In genomic region chr22:21025266-21025665, GRCh38 we compare ENCODE assay signal across 17 cellular contexts. TPM values are rescaled to one million over a fixed set of nuclear protein-coding genes. Genes with fewer than 3 reads are reported as not detected.
DNase-seq lines count a peak whose midpoint lies in the region; ATAC-seq and TF ChIP-seq lines count a peak whose summit lies in the region.
"Had no signal": no experiment of that assay in that cellular context is flagged by ENCODE, and none has a peak within 500 bp of the region (broad histone marks: within the 10 kb centered on the region; RNA-seq: fewer than 3 reads in every experiment).

No MANE protein-coding gene starts in this region.

- peak overlapping the region; percentile 42 for H3K9ac ChIP-seq in mammary epithelial cell (ENCODE audit: insufficient read depth, low read length)

- intact Hi-C loops in mammary epithelial cell (cut with micrococcal nuclease) (loop anchor here (1.0 to 10.0 kb wide), 2 partner anchors 11 to 50 kb away; no protein-coding TSS in a partner anchor), breast epithelium (cut with DNase I; ENCODE audit: low total_unique reads) (no loop called here)

- WGBS in mammary epithelial cell (ENCODE audit: low coverage, missing lambda C conversion rate), result 16% methylated on average over 7 of the region's 8 CpGs

- peaks cover 13% of the 10 kb centered on the region for H3K27me3 Mint-ChIP-seq in T-helper 17 cell

- H3K9me3 ChIP-seq in mammary epithelial cell (replicated peaks; ENCODE audit: insufficient read depth, low read length), result no peaks in the 10 kb centered on the region
- H3K9me3 ChIP-seq in breast epithelium, result no peaks in the 10 kb centered on the region
- no peaks in the 10 kb centered on the region for H3K9me3 ChIP-seq in T-helper 17 cell (ENCODE audit: control insufficient read depth, low read length, poor library complexity, severe bottlenecking)
- H3K9me3 ChIP-seq: ovary, testis had no signal

- H3K27ac Mint-ChIP-seq in T-helper 17 cell, result peak overlapping the region; percentile 45

- H3K36me3 Mint-ChIP-seq in T-helper 17 cell (ENCODE audit: low read depth), result no peaks in the 10 kb centered on the region

- CTCF ChIA-PET in mammary epithelial cell (lab: Charles Lee; ENCODE audit: low non-redundant PET), result interaction anchor here (0.6 to 0.7 kb wide), 2 partner anchors 13 to 139 kb away, joined by 3 to 6 read pairs; no protein-coding TSS in a partner anchor

- H4K20me1 ChIP-seq in mammary epithelial cell (ENCODE audit: insufficient read depth, low read length), result no peaks in the 10 kb centered on the region

- dilution Hi-C loops in mammary epithelial cell (cut with HindIII; ENCODE audit: low sequenced_read_pairs), result no loop called here

- H3K4me1 Mint-ChIP-seq in T-helper 17 cell, result peaks cover 12% of the 10 kb centered on the region

- peak overlapping the region; percentile 66 for H3K4me3 Mint-ChIP-seq in T-helper 17 cell

- H3K79me2 ChIP-seq in mammary epithelial cell (ENCODE audit: insufficient read depth, low read length), result no peaks in the 10 kb centered on the region

- TF ChIP-seq POLR2A in breast epithelium (IDR thresholded peaks at IDR 0.05), result no peak

- DNase-seq in mammary epithelial cell (peak; percentile 48), breast epithelium (ENCODE audit: low spot score in 2 of 2) (no peak), T-helper 17 cell (no peak), coronary artery (ENCODE audit: low spot score) (peak; percentile 52), ureter (ENCODE audit: low spot score) (peak; percentile 76), COLO829 (ENCODE audit: low spot score) (no peak), NCI-H187 (lab: John Stamatoyannopoulos, UW) (no peak)
- DNase-seq: caudate nucleus; effector CD8-positive, alpha-beta T cell; foreskin fibroblast; GF-D8; NCI-H1930; NCI-H510A; ovary; testis had no signal

- H3K4me3 ChIP-seq in mammary epithelial cell (replicated peaks in 1 of 3; ENCODE audit: insufficient read depth in 1 of 3, low read depth in 2 of 3, low read length in 3 of 3) (peak overlapping the region in 1 of 3 experiments; percentile 33), breast epithelium (no peak overlapping the region), coronary artery (no peak overlapping the region)
- H3K4me3 ChIP-seq: ovary, testis had no signal

- peak overlapping the region; percentile 78 for H3K27ac ChIP-seq in mammary epithelial cell (ENCODE audit: insufficient read depth, low read depth, low read length)
- no peak overlapping the region for H3K27ac ChIP-seq in breast epithelium
- no peak overlapping the region for H3K27ac ChIP-seq in coronary artery
- H3K27ac ChIP-seq: ovary, testis had no signal

- in situ Hi-C loops in mammary epithelial cell (cut with MboI; ENCODE audit: low sequenced_read_pairs in 2 of 2), result no loop called here

- peak overlapping the region; percentile 78 for H3K4me2 ChIP-seq in mammary epithelial cell (ENCODE audit: insufficient read depth, low read depth, low read length)

- ATAC-seq in T-helper 17 cell (peak; percentile 54), GM21723 (IDR thresholded peaks at IDR 0.05; ENCODE audit: unreplicated experiment) (no peak)
- ATAC-seq: left lobe of liver had no signal

- H3K36me3 ChIP-seq in mammary epithelial cell (ENCODE audit: insufficient read depth, low read length) (no peaks in the 10 kb centered on the region), breast epithelium (no peaks in the 10 kb centered on the region)
- H3K36me3 ChIP-seq: ovary had no signal

- H3K27me3 ChIP-seq in mammary epithelial cell (ENCODE audit: insufficient read depth, low read length) (no peaks in the 10 kb centered on the region), breast epithelium (no peaks in the 10 kb centered on the region)
- H3K27me3 ChIP-seq: ovary, testis had no signal

- TF ChIP-seq CTCF in mammary epithelial cell (conservative IDR thresholded peaks at IDR 0.05 in 1 of 2, IDR thresholded peaks at IDR 0.05 in 1 of 2; ENCODE audit: extremely low read depth in 1 of 2, insufficient read depth in 1 of 2, low read depth in 1 of 2, low read length in 2 of 2) (no peak), breast epithelium (IDR thresholded peaks at IDR 0.05) (no peak), coronary artery (IDR thresholded peaks at IDR 0.05) (no peak)

- H2AFZ ChIP-seq in mammary epithelial cell (ENCODE audit: low read depth, low read length), result peak overlapping the region; percentile 71

- H3K4me1 ChIP-seq in mammary epithelial cell (ENCODE audit: insufficient read depth, low read length) (peaks cover 30% of the 10 kb centered on the region), breast epithelium (no peaks in the 10 kb centered on the region)

- BruUV-seq in mammary epithelial cell (replicated peaks; lab: Mats Ljungman, UMichigan), result no TSS peak

RNA-seq across cellular contexts. Expression of gene SLC7A4, which starts 7.1 kb away (rescaled TPM):
- total RNA-seq in mammary epithelial cell (1 to 10 TPM in 1 of 2 donors, not detected in 1; 1.7 TPM), breast epithelium (1 to 10 TPM; 1.6 to 2.4 (median 2.0) TPM), T-helper 17 cell (under 1 TPM; 0.13 to 0.15 TPM), ureter (8.1 TPM)
- 0.07 TPM for polyA plus RNA-seq in mammary epithelial cell
- not detected for polyA minus RNA-seq in mammary epithelial cell

RNA-seq across cellular contexts. Expression of gene P2RX6, which starts 10.3 kb away (rescaled TPM):
- 1 to 10 TPM; 2.9 to 4.3 TPM for total RNA-seq in mammary epithelial cell
- 1.6 TPM for polyA plus RNA-seq in mammary epithelial cell
- polyA minus RNA-seq in mammary epithelial cell, result not detected
- 1 to 10 TPM in 1 of 3 donors, not detected in 2; 1.6 TPM for total RNA-seq in breast epithelium
- 1 to 10 TPM in 1 of 2 donors, under 1 TPM in 1; 0.39 to 1.0 TPM for total RNA-seq in T-helper 17 cell
- 5.7 TPM for total RNA-seq in ureter

RNA-seq across cellular contexts. Expression of gene LRRC74B, which starts 20.5 kb away (rescaled TPM):
- total RNA-seq in mammary epithelial cell (not detected), breast epithelium (not detected), T-helper 17 cell (under 1 TPM in 1 of 2 donors, not detected in 1; 0.10 TPM), ureter (not detected)
- not detected for polyA plus RNA-seq in mammary epithelial cell
- not detected for polyA minus RNA-seq in mammary epithelial cell
- total RNA-seq: left lobe of liver had no signal

RNA-seq across cellular contexts. Expression of gene THAP7, which starts 23.3 kb away (rescaled TPM):
- total RNA-seq in mammary epithelial cell (10 to 100 TPM; 17.3 to 23.6 TPM), breast epithelium (10 to 100 TPM; 35.8 to 59.9 (median 52.4) TPM), T-helper 17 cell (10 to 100 TPM; 41.5 to 55.6 TPM), ureter (25.8 TPM)
- 23.4 TPM for polyA plus RNA-seq in mammary epithelial cell
- 10.7 TPM for polyA minus RNA-seq in mammary epithelial cell

RNA-seq across cellular contexts. Expression of gene LZTR1, which starts 43.2 kb away (rescaled TPM):
- 10 to 100 TPM; 52.8 to 59.4 TPM for total RNA-seq in mammary epithelial cell
- polyA plus RNA-seq in mammary epithelial cell, result 28.2 TPM
- polyA minus RNA-seq in mammary epithelial cell, result 44.9 TPM
- total RNA-seq in breast epithelium, result 10 to 100 TPM; 37.6 to 59.0 (median 46.2) TPM
- total RNA-seq in T-helper 17 cell, result 10 to 100 TPM; 49.4 to 59.3 TPM
- total RNA-seq in ureter, result 79.6 TPM

Comparison
In these comparisons a context has a peak if more than half of its experiments do, and no peak if none do; other contexts are left out.
1. DNase-seq: peak in mammary epithelial cell (single experiment), coronary artery (single experiment) and ureter (single experiment); none in breast epithelium (0 of 2), T-helper 17 cell (0 of 3), COLO829 (single experiment) and NCI-H187 (0 of 2).